11 cellular contexts compared by ENCODE assay signal in the genomic region with DNA sequence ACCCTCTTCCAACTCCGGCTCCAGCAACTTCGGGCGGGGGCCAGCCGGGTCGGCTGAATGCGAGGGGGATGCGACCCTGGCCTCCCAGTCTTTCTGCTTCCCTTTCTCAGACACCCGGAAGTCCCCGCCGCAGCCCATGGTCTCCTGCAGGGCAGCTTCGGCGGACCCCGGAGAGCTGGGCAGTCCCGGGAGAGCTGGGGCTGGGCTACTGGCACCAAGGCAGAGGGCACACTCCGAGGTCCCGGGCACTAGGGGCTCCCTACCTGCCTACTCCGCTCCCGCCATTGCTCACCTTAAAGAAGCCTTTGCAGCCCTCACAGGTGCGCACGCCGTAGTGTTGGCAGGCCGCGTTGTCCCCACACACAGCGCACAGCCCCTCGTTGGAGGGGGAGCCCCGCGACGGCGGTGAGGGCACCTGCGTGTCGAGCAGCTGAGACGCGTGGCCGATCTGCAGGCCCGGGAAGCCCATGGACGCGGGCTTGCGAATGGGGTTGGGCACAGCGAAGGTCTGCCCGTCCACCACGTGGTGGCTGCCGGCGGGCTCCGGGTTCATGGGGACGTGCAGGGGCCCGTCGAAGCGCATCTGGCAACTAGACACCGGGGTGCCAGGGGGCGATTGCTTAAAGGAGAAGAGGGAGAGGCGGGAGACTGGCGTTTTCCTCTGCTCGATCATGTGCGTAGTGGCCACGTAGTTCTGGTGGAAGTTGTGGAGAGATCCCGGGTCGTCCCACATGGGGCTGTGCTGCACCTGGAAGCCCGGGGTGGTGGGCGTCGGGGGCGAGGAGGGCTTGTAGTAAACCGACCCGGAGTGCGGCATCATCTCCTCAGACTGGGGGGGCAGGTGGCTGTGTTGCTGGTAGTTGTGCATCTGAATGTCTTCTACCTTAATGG. TPM values are rescaled to one million over a fixed set of nuclear protein-coding genes. Genes with fewer than 3 reads are reported as not detected.
DNase-seq lines count a peak whose midpoint lies in the region; ATAC-seq, FAIRE-seq and TF ChIP-seq lines count a peak whose summit lies in the region.
"Had no signal": no experiment of that assay in that cellular context is flagged by ENCODE, and none has a peak within 500 bp of the region (broad histone marks: within the 10 kb centered on the region; RNA-seq: fewer than 3 reads in every experiment).

No MANE protein-coding gene starts in this region.

- no peak for DNase-seq in stimulated activated naive CD8-positive, alpha-beta T cell treated with anti-CD3 and anti-CD28 coated beads, Interleukin-15, Interleukin-2, amounts not matched to agents 100 U/mL and 50 U/mL, for 24 hours
- DNase-seq in central memory CD4-positive, alpha-beta T cell, result peak; percentile 33
- DNase-seq in mesenchymal stem cell (no peak), type B pancreatic cell (ENCODE audit: extremely low spot score, unreplicated experiment) (no peak), endodermal cell (no peak), GM19239 (ENCODE audit: insufficient read length, low spot score) (no peak)
- DNase-seq: mucosa of descending colon, NCI-H226 had no signal

- no peak overlapping the region for H2BK12ac ChIP-seq in mesenchymal stem cell (ENCODE audit: low read length in 2 of 2)

- no peak overlapping the region for H4K91ac ChIP-seq in mesenchymal stem cell (ENCODE audit: low read length)

- peak overlapping the region; percentile 100 for H3K27ac Mint-ChIP-seq in stimulated activated naive CD8-positive, alpha-beta T cell treated with anti-CD3 and anti-CD28 coated beads, Interleukin-15, Interleukin-2, amounts not matched to agents 100 ng/mL and 50 ng/mL, for 24 hours
- peak overlapping the region; percentile 62 for H3K27ac Mint-ChIP-seq in type B pancreatic cell
- no peak overlapping the region for H3K27ac Mint-ChIP-seq in endodermal cell

- H3K4me3 ChIP-seq in mesenchymal stem cell (ENCODE audit: insufficient read depth in 1 of 2, low read depth in 1 of 2, low read length in 2 of 2) (peak overlapping the region in 1 of 2 experiments; percentile 15), endodermal cell (ENCODE audit: low read length) (no peak overlapping the region)
- H3K4me3 ChIP-seq: mucosa of descending colon had no signal

- no peak overlapping the region for H2BK120ac ChIP-seq in mesenchymal stem cell (ENCODE audit: low read depth, low read length)

- peaks cover 4 to 6% of the 10 kb centered on the region in 2 experiments for H3K36me3 ChIP-seq in mesenchymal stem cell (ENCODE audit: control insufficient read depth in 1 of 2, insufficient read depth in 2 of 2, low read depth in 1 of 2, low read length in 2 of 2)
- no peaks in the 10 kb centered on the region for H3K36me3 ChIP-seq in endodermal cell (ENCODE audit: control insufficient read depth, insufficient read depth, low read length)

- H3K4me3 Mint-ChIP-seq in stimulated activated naive CD8-positive, alpha-beta T cell treated with anti-CD3 and anti-CD28 coated beads, Interleukin-15, Interleukin-2, amounts not matched to agents 100 ng/mL and 50 ng/mL, for 24 hours, result peak overlapping the region; percentile 92
- H3K4me3 Mint-ChIP-seq in type B pancreatic cell, result peak overlapping the region; percentile 65
- H3K4me3 Mint-ChIP-seq in endodermal cell, result no peak overlapping the region

- peak overlapping the region; percentile 5 for H4K8ac ChIP-seq in mesenchymal stem cell (ENCODE audit: low read length)

- H3K79me1 ChIP-seq in mesenchymal stem cell (replicated peaks; ENCODE audit: low read length, poor library complexity, severe bottlenecking), result no peaks in the 10 kb centered on the region

- 3% methylated on average over 62 of the region's 64 CpGs for WGBS in mesenchymal stem cell
- WGBS in endodermal cell (ENCODE audit: insufficient coverage in 1 of 2, insufficient read length in 1 of 2), 2 experiments, result 89 to 91% methylated on average over 50 to 64 of the region's 64 CpGs

- H3K27ac ChIP-seq in mesenchymal stem cell (ENCODE audit: low read length, poor library complexity, severe bottlenecking), result no peak overlapping the region
- H3K27ac ChIP-seq in endodermal cell (ENCODE audit: low read depth, low read length), result no peak overlapping the region
- H3K27ac ChIP-seq: BLaER1 treated with 17β-estradiol and CSF1 and Interleukin-3, amounts not matched to agents 10 nM and 100 nM had no signal

- no peak overlapping the region for H2AFZ ChIP-seq in mesenchymal stem cell (ENCODE audit: low read depth, low read length)

- H3K9ac ChIP-seq in mesenchymal stem cell (ENCODE audit: low read length) (no peak overlapping the region), endodermal cell (ENCODE audit: extremely low read depth, low read length, poor library complexity, severe bottlenecking) (no peak overlapping the region)
- H3K9ac ChIP-seq: BLaER1 treated with 17β-estradiol and CSF1 and Interleukin-3, amounts not matched to agents 10 nM and 100 nM had no signal

- peak overlapping the region; percentile 15 for H3K4me2 ChIP-seq in mesenchymal stem cell (ENCODE audit: low read length, poor library complexity, severe bottlenecking)
- H3K4me2 ChIP-seq: BLaER1 treated with 17β-estradiol and CSF1 and Interleukin-3, amounts not matched to agents 10 nM and 100 nM had no signal

- peaks cover 37% of the 10 kb centered on the region for H3K27me3 Mint-ChIP-seq in stimulated activated naive CD8-positive, alpha-beta T cell treated with anti-CD3 and anti-CD28 coated beads, Interleukin-15, Interleukin-2, amounts not matched to agents 100 ng/mL and 50 ng/mL, for 24 hours
- H3K27me3 Mint-ChIP-seq in type B pancreatic cell, result peaks cover 69% of the 10 kb centered on the region
- H3K27me3 Mint-ChIP-seq in endodermal cell (ENCODE audit: insufficient read depth), result peaks cover 77% of the 10 kb centered on the region

- no peak overlapping the region for H3K14ac ChIP-seq in mesenchymal stem cell (ENCODE audit: low read length in 2 of 2)

- H3K4ac ChIP-seq in mesenchymal stem cell (ENCODE audit: low read depth in 1 of 2, low read length in 2 of 2), result no peak overlapping the region

- no peak overlapping the region for H2BK5ac ChIP-seq in mesenchymal stem cell (ENCODE audit: low read depth, low read length, poor library complexity, severe bottlenecking)

- FAIRE-seq in GM19239 (lab: Jason Lieb, UNC), result no peak

- H3K18ac ChIP-seq in mesenchymal stem cell (ENCODE audit: low read depth in 1 of 2, low read length in 2 of 2), result no peak overlapping the region

- no peak overlapping the region for H2AK5ac ChIP-seq in mesenchymal stem cell (ENCODE audit: low read length, severe bottlenecking)

- no peaks in the 10 kb centered on the region for H3K9me3 Mint-ChIP-seq in stimulated activated naive CD8-positive, alpha-beta T cell treated with anti-CD3 and anti-CD28 coated beads, Interleukin-15, Interleukin-2, amounts not matched to agents 100 ng/mL and 50 ng/mL, for 24 hours
- H3K9me3 Mint-ChIP-seq in type B pancreatic cell (no peaks in the 10 kb centered on the region), endodermal cell (no peaks in the 10 kb centered on the region)

- H3K27me3 ChIP-seq in mesenchymal stem cell (ENCODE audit: control insufficient read depth in 1 of 2, insufficient read depth in 1 of 2, low read length in 2 of 2), result peaks cover 0 to 60% of the 10 kb centered on the region in 2 experiments
- H3K27me3 ChIP-seq in endodermal cell (ENCODE audit: control insufficient read depth, insufficient read depth, low read length, poor library complexity, severe bottlenecking), result peaks cover 65% of the 10 kb centered on the region

- H3K36me3 Mint-ChIP-seq in stimulated activated naive CD8-positive, alpha-beta T cell treated with anti-CD3 and anti-CD28 coated beads, Interleukin-15, Interleukin-2, amounts not matched to agents 100 ng/mL and 50 ng/mL, for 24 hours (ENCODE audit: low read depth), result peaks cover 84% of the 10 kb centered on the region
- H3K36me3 Mint-ChIP-seq in type B pancreatic cell (peaks cover 22% of the 10 kb centered on the region), endodermal cell (ENCODE audit: low read depth) (no peaks in the 10 kb centered on the region)

- peaks cover 51% of the 10 kb centered on the region for H3K4me1 Mint-ChIP-seq in stimulated activated naive CD8-positive, alpha-beta T cell treated with anti-CD3 and anti-CD28 coated beads, Interleukin-15, Interleukin-2, amounts not matched to agents 100 ng/mL and 50 ng/mL, for 24 hours (ENCODE audit: low read depth)
- H3K4me1 Mint-ChIP-seq in type B pancreatic cell (ENCODE audit: unreplicated experiment) (peaks cover 11% of the 10 kb centered on the region), endodermal cell (peaks cover 16% of the 10 kb centered on the region)

- TF ChIP-seq CTCF in type B pancreatic cell (conservative IDR thresholded peaks at IDR 0.05) (no peak), endodermal cell (conservative IDR thresholded peaks at IDR 0.05) (no peak)

- H3K4me1 ChIP-seq in mesenchymal stem cell (ENCODE audit: control insufficient read depth, insufficient read depth, low read depth, low read length) (peaks cover 19% of the 10 kb centered on the region), endodermal cell (ENCODE audit: control insufficient read depth, insufficient read depth, low read length) (no peaks in the 10 kb centered on the region)

- H3K9me3 ChIP-seq in mesenchymal stem cell (ENCODE audit: control insufficient read depth, low read length), result no peaks in the 10 kb centered on the region
- H3K9me3 ChIP-seq in endodermal cell (ENCODE audit: control insufficient read depth, low read length), result no peaks in the 10 kb centered on the region
- H3K9me3 ChIP-seq: mucosa of descending colon had no signal

- ATAC-seq in stimulated activated naive CD8-positive, alpha-beta T cell treated with anti-CD3 and anti-CD28 coated beads, Interleukin-15, Interleukin-2, amounts not matched to agents 100 U/mL and 50 U/mL, for 24 hours, result no peak
- no peak for ATAC-seq in HG03354 (IDR thresholded peaks at IDR 0.05; ENCODE audit: poor library complexity, severe bottlenecking, unreplicated experiment)
- ATAC-seq: mucosa of descending colon had no signal

- H3K23ac ChIP-seq in mesenchymal stem cell (ENCODE audit: low read length in 2 of 2), result no peak overlapping the region

- peak overlapping the region; percentile 4 for H2BK15ac ChIP-seq in mesenchymal stem cell (ENCODE audit: low read depth, poor library complexity, severe bottlenecking)

RNA-seq across cellular contexts. Expression of gene NR4A2, which starts 3.2 kb away (rescaled TPM):
- 4.3 TPM for polyA plus RNA-seq in mesenchymal stem cell (2013, experiment 1 of 2)
- 3.8 TPM for polyA plus RNA-seq in mesenchymal stem cell (2013, experiment 2 of 2)
- total RNA-seq in type B pancreatic cell (ENCODE audit: low replicate concordance) (4.4 and 11.0 TPM in 2 replicates), endodermal cell (1 to 10 TPM; 1.2 to 1.6 TPM)
- polyA plus RNA-seq in endodermal cell (2013, experiment 1 of 2), result 2.3 TPM
- polyA plus RNA-seq in endodermal cell (2013, experiment 2 of 2), result 1.5 TPM
